ENCODE assay signal across 12 cellular contexts in genomic region chr17:4638766-4639165, GRCh38. TPM values are rescaled to one million over a fixed set of nuclear protein-coding genes. Genes with fewer than 3 reads are reported as not detected.
A peak's percentile ranks its signal among the peaks of the same experiment; 100 is the strongest.
DNase-seq lines count a peak whose midpoint lies in the region; ATAC-seq and TF ChIP-seq lines count a peak whose summit lies in the region.
"Not testable (repeated sequence)": the region's sequence is repeated elsewhere in the genome, so short reads cannot be mapped to it uniquely, and the experiment has no call there.
"Had no signal": no experiment of that assay in that cellular context is flagged by ENCODE, and none has a peak within 500 bp of the region (broad histone marks: within the 10 kb centered on the region; RNA-seq: fewer than 3 reads in every experiment).

No MANE protein-coding gene starts in this region.

- not testable (repeated sequence) for H3K9me3 ChIP-seq in Caco-2; HUES64 (ENCODE audit: insufficient read depth, low read depth, low read length); iPS-15b (ENCODE audit: control insufficient read depth, insufficient read depth, low read length)

- not testable (repeated sequence) for H3F3A ChIP-seq in GM23338 (replicated peaks; ENCODE audit: low read depth)

- H3K9ac ChIP-seq in HUES64 (ENCODE audit: low read depth, low read length); iPS-15b (ENCODE audit: low read depth, low read length): not testable (repeated sequence)

- BruUV-seq in Caco-2 (replicated peaks; lab: Mats Ljungman, UMichigan), result not testable (repeated sequence)

- not testable (repeated sequence) for ATAC-seq in GM23338; WTC11; effector memory CD8-positive, alpha-beta T cell (replicated peaks)

- not testable (repeated sequence) for H3K36me3 ChIP-seq in Caco-2 (ENCODE audit: control insufficient read depth, insufficient read depth, low read length); GM23338 (ENCODE audit: insufficient read depth); HUES64 (ENCODE audit: insufficient read depth, low read length); iPS-15b (ENCODE audit: control insufficient read depth, insufficient read depth, low read length)

- H3K27me3 Mint-ChIP-seq in Caco-2 (ENCODE audit: insufficient read depth, unreplicated experiment) (peaks cover 15% of the 10 kb centered on the region), GM23338 (ENCODE audit: insufficient read depth, low read depth, poor library complexity) (peaks cover 73% of the 10 kb centered on the region), WTC11 (ENCODE audit: low read depth) (peaks cover 81% of the 10 kb centered on the region), nephron progenitor cell (ENCODE audit: low read depth, poor library complexity) (peaks cover 95% of the 10 kb centered on the region), type B pancreatic cell (peaks cover 83% of the 10 kb centered on the region)
- H3K27me3 Mint-ChIP-seq in effector memory CD8-positive, alpha-beta T cell, result peaks cover 84 to 94% of the 10 kb centered on the region in 2 donors

- peaks cover 11% of the 10 kb centered on the region for H3K4me1 Mint-ChIP-seq in Caco-2 (ENCODE audit: low read depth, unreplicated experiment)
- peaks cover 46% of the 10 kb centered on the region for H3K4me1 Mint-ChIP-seq in GM23338
- peaks cover 46% of the 10 kb centered on the region for H3K4me1 Mint-ChIP-seq in WTC11
- H3K4me1 Mint-ChIP-seq in effector memory CD8-positive, alpha-beta T cell (ENCODE audit: low read depth in 2 of 2), result peaks cover 6 to 18% of the 10 kb centered on the region in 2 donors
- peaks cover 48% of the 10 kb centered on the region for H3K4me1 Mint-ChIP-seq in nephron progenitor cell
- H3K4me1 Mint-ChIP-seq in type B pancreatic cell (ENCODE audit: unreplicated experiment), result peaks cover 21% of the 10 kb centered on the region

- POLR2A ChIA-PET in Caco-2 (lab: Charles Lee), result interaction anchor here (0.5 kb wide), 1 partner anchor 301 kb away, joined by 6 read pairs; the partner anchor contains the start of genes RNF167 and SLC25A11
- POLR2A ChIA-PET in WTC11 (lab: Charles Lee), result not testable (repeated sequence)

- H4K20me1 ChIP-seq in GM23338 (replicated peaks; ENCODE audit: insufficient read depth), result not testable (repeated sequence)

- CTCF ChIA-PET in Caco-2 (lab: Charles Lee), result not testable (repeated sequence)
- CTCF ChIA-PET in WTC11 (lab: Charles Lee), result interaction anchor here (0.6 to 1.8 kb wide), 5 partner anchors 34 to 88 kb away, joined by 3 to 12 read pairs (median 3); partner anchors contain the start of genes ARRB2 and MYBBP1A

- not testable (repeated sequence) for H3K9me3 Mint-ChIP-seq in Caco-2 (ENCODE audit: unreplicated experiment); GM23338; WTC11; effector memory CD8-positive, alpha-beta T cell; nephron progenitor cell; type B pancreatic cell

- H3K79me2 ChIP-seq in GM23338 (replicated peaks; ENCODE audit: insufficient read depth), result not testable (repeated sequence)

- intact Hi-C loops in Caco-2 (cut with micrococcal nuclease; ENCODE audit: unreplicated experiment), result not testable (repeated sequence)

- not testable (repeated sequence) for H3K36me3 Mint-ChIP-seq in Caco-2 (ENCODE audit: insufficient read depth, unreplicated experiment); GM23338 (ENCODE audit: low read depth); WTC11; effector memory CD8-positive, alpha-beta T cell (ENCODE audit: insufficient read depth); nephron progenitor cell (ENCODE audit: low read depth); type B pancreatic cell

- H3K4me3 ChIP-seq in Caco-2 (ENCODE audit: low read depth, low read length), result not testable (repeated sequence)
- H3K4me3 ChIP-seq in GM23338 (peak overlapping the region; percentile 57), HUES64 (ENCODE audit: low read length) (peak overlapping the region; percentile 44; the same call in 1 of the 2 replicates), iPS-15b (ENCODE audit: low read depth, low read length) (peak overlapping the region; percentile 37)

- H3K4me1 ChIP-seq in Caco-2, result not testable (repeated sequence)
- H3K4me1 ChIP-seq in GM23338 (ENCODE audit: insufficient read depth) (peaks cover 19% of the 10 kb centered on the region), HUES64 (ENCODE audit: insufficient read depth, low read length) (peaks cover 15% of the 10 kb centered on the region), iPS-15b (ENCODE audit: control insufficient read depth, insufficient read depth, low read length) (peaks cover 12% of the 10 kb centered on the region)

- not testable (repeated sequence) for H2AFZ ChIP-seq in GM23338

- WGBS in HUES64, result 67% methylated on average over 8 of the region's 8 CpGs

- not testable (repeated sequence) for DNase-seq in Caco-2; WTC11 (ENCODE audit: low spot score); effector memory CD8-positive, alpha-beta T cell; nephron progenitor cell; type B pancreatic cell (ENCODE audit: extremely low spot score, unreplicated experiment)
- peak; percentile 21 for DNase-seq in GM23338 (ENCODE audit: low spot score)

- H3K27me3 ChIP-seq in Caco-2 (replicated peaks; ENCODE audit: control insufficient read depth, insufficient read depth, low read length), result not testable (repeated sequence)
- peaks cover 72% of the 10 kb centered on the region for H3K27me3 ChIP-seq in GM23338 (ENCODE audit: insufficient read depth)
- H3K27me3 ChIP-seq in HUES64 (ENCODE audit: insufficient read depth, low read length), result peaks cover 79% of the 10 kb centered on the region
- peaks cover 59% of the 10 kb centered on the region for H3K27me3 ChIP-seq in iPS-15b (ENCODE audit: control insufficient read depth, insufficient read depth, low read length)

- H3K27ac Mint-ChIP-seq in Caco-2 (ENCODE audit: unreplicated experiment); GM23338; WTC11; effector memory CD8-positive, alpha-beta T cell; nephron progenitor cell; type B pancreatic cell: not testable (repeated sequence)

- not testable (repeated sequence) for H3K9me2 ChIP-seq in GM23338 (ENCODE audit: insufficient read depth)

- peak overlapping the region; percentile 77 for H3K4me2 ChIP-seq in GM23338

- peak overlapping the region; percentile 56 for H3K4me3 Mint-ChIP-seq in Caco-2 (ENCODE audit: unreplicated experiment)
- H3K4me3 Mint-ChIP-seq in GM23338, result peak overlapping the region; percentile 71
- H3K4me3 Mint-ChIP-seq in WTC11, result peak overlapping the region; percentile 67
- H3K4me3 Mint-ChIP-seq in effector memory CD8-positive, alpha-beta T cell, result peak overlapping the region; percentile 40 to 46
- peak overlapping the region; percentile 61 for H3K4me3 Mint-ChIP-seq in nephron progenitor cell
- peak overlapping the region; percentile 79 for H3K4me3 Mint-ChIP-seq in type B pancreatic cell

- not testable (repeated sequence) for H3K27ac ChIP-seq in GM23338 (ENCODE audit: low read depth); HUES64 (ENCODE audit: low read depth, low read length)

- not testable (repeated sequence) for TF ChIP-seq CTCF in Caco-2 (IDR thresholded peaks at IDR 0.05; ENCODE audit: insufficient read depth in 1 of 2, low read depth in 1 of 2, low read length in 1 of 2, severe bottlenecking in 1 of 2, unreplicated experiment in 1 of 2); GM23338 (conservative IDR thresholded peaks at IDR 0.05; ENCODE audit: low read depth in 2 of 2); WTC11 (IDR thresholded peaks at IDR 0.05); nephron progenitor cell (IDR thresholded peaks at IDR 0.05); type B pancreatic cell (conservative IDR thresholded peaks at IDR 0.05)

RNA-seq across cellular contexts. Expression of gene ALOX15, which starts 2.7 kb away (rescaled TPM):
- total RNA-seq in Caco-2 (2022), result 0.21 and 0.50 TPM in 2 replicates
- 1.1 and 1.4 TPM in 2 replicates for total RNA-seq in GM23338 (2014; rRNA removed; shearing (Covaris generic))
- 0.28 and 1.2 TPM in 2 replicates for polyA plus RNA-seq in GM23338 (2016; fragmentation: Nextera tagmentation; extraction: Ambion mirVana)
- polyA plus RNA-seq in HUES64 (2013, experiment 1 of 2), result 0.25 TPM
- 0.38 TPM for polyA plus RNA-seq in HUES64 (2013, experiment 2 of 2)
- 0.32 to 0.82 TPM (median 0.50 TPM) in 3 replicates for total RNA-seq in WTC11 (2021)
- total RNA-seq in type B pancreatic cell (ENCODE audit: low replicate concordance), result 2.1 and 4.9 TPM in 2 replicates
- total RNA-seq: CD8-positive, alpha-beta T cell; Peyer's patch; SK-MEL-5 had no signal
- polyA plus RNA-seq: BJ had no signal

RNA-seq across cellular contexts. Expression of gene SMTNL2, which starts 54.4 kb away (rescaled TPM):
- total RNA-seq in Caco-2 (2022) (38.8 and 39.3 TPM in 2 replicates), WTC11 (2021) (2.7 to 3.8 TPM (median 3.8 TPM) in 3 replicates), type B pancreatic cell (ENCODE audit: low replicate concordance) (19.4 and 25.5 TPM in 2 replicates)
- 1.7 and 4.3 TPM in 2 replicates for total RNA-seq in GM23338 (2014; rRNA removed; shearing (Covaris generic))
- polyA plus RNA-seq in GM23338 (2016; fragmentation: Nextera tagmentation; extraction: Ambion mirVana), result 1.3 and 3.1 TPM in 2 replicates
- 1.0 TPM for polyA plus RNA-seq in HUES64 (2013, experiment 1 of 2)
- polyA plus RNA-seq in HUES64 (2013, experiment 2 of 2), result 2.0 TPM
- total RNA-seq: CD8-positive, alpha-beta T cell had no signal
- polyA plus RNA-seq: BJ had no signal
